ENCODE assay signal across 8 cellular contexts in the genomic region with DNA sequence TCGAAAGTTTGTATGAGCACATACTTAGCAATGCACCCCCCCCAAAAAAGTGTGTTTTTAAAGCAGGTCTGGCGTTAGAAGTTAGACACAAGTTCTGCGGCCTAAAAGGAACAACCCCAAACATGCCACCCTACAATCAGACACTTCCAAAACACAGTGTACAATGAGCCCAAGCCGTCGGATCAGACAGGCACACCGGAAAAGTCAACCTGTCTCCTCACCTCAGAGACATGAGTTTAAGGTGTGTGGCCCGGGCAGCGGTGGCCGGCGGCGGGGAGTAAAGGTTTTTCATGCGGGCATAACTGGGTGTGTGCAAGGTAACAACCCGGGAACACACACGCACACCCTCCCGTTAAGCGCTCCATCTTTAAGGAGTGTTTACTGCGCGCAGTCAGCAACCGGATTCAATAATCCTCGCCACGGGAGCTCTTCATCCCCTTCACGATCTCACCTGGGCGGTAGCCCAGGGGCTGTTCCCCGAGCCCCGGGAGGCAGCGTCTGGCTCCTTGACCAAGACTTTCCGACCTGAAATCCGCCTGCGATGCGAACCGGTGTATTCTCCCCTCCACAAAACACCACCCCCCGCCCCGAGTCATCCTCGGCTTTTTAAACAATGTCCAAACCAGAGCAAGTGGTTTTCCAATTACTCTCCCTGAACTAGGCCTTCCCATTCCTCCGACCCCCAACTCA. TPM values are rescaled to one million over a fixed set of nuclear protein-coding genes. Genes with fewer than 3 reads are reported as not detected.
DNase-seq lines count a peak whose midpoint lies in the region; ATAC-seq, FAIRE-seq and TF ChIP-seq lines count a peak whose summit lies in the region.
"Not testable (repeated sequence)": the region's sequence is repeated elsewhere in the genome, so short reads cannot be mapped to it uniquely, and the experiment has no call there.

No MANE protein-coding gene starts in this region.

- not testable (repeated sequence) for H3K9me3 Mint-ChIP-seq in Calu3 (ENCODE audit: low read depth, unreplicated experiment); stimulated activated memory B cell treated with anti-CD40 and anti-IgM and Interleukin-4, amounts not matched to agents 10 μg/mL and 1 μg/mL and 100 μg/mL, for 72 hours

- H3K4me1 ChIP-seq in breast epithelium; iPS DF 6.9 (ENCODE audit: control insufficient read depth, insufficient read depth, low read length): not testable (repeated sequence)
- peaks cover 0 to 26% (median 17%) of the 10 kb centered on the region in 3 donors for H3K4me1 ChIP-seq in pancreas

- BruUV-seq in Calu3 (replicated peaks; lab: Mats Ljungman, UMichigan) = not testable (repeated sequence)

- not testable (repeated sequence) for H3K36me3 ChIP-seq in breast epithelium; iPS DF 6.9 (ENCODE audit: control insufficient read depth, insufficient read depth, low read length); pancreas

- CTCF ChIA-PET in Calu3 (lab: Charles Lee) = not testable (repeated sequence)

- DNase-seq in Calu3 = peak; percentile 20
- peak; percentile 63 for DNase-seq in NCI-H69 (lab: John Stamatoyannopoulos, UW)
- DNase-seq in activated CD4-positive, alpha-beta T cell treated with anti-CD3 and anti-CD28 coated beads, Interleukin-2, amount 50 U/mL, for 48 hours = peak; percentile 32 to 54
- DNase-seq in breast epithelium (ENCODE audit: low spot score in 2 of 2) = peak in 1 of 2 donors; percentile 24
- not testable (repeated sequence) for DNase-seq in iPS DF 6.9 (ENCODE audit: low read depth, low spot score)
- peak; percentile 16 to 64 (median 42) for DNase-seq in pancreas

- peak overlapping the region; percentile 94 for H3K4me3 Mint-ChIP-seq in Calu3 (ENCODE audit: low read depth, unreplicated experiment)
- peak overlapping the region; percentile 97 for H3K4me3 Mint-ChIP-seq in stimulated activated memory B cell treated with anti-CD40 and anti-IgM and Interleukin-4, amounts not matched to agents 10 μg/mL and 1 μg/mL and 100 μg/mL, for 72 hours

- peaks cover 27% of the 10 kb centered on the region for H3K36me3 Mint-ChIP-seq in Calu3 (ENCODE audit: insufficient read depth, unreplicated experiment)
- not testable (repeated sequence) for H3K36me3 Mint-ChIP-seq in stimulated activated memory B cell treated with anti-CD40 and anti-IgM and Interleukin-4, amounts not matched to agents 10 μg/mL and 1 μg/mL and 100 μg/mL, for 72 hours

- H3K4me3 ChIP-seq in breast epithelium (peak overlapping the region; percentile 75 to 94 (median 79)), iPS DF 6.9 (ENCODE audit: low read length) (peak overlapping the region; percentile 94), pancreas (peak overlapping the region; percentile 51 to 75 (median 60))

- H3K27ac Mint-ChIP-seq in Calu3 (ENCODE audit: unreplicated experiment) = peak overlapping the region; percentile 92
- peak overlapping the region; percentile 85 for H3K27ac Mint-ChIP-seq in stimulated activated memory B cell treated with anti-CD40 and anti-IgM and Interleukin-4, amounts not matched to agents 10 μg/mL and 1 μg/mL and 100 μg/mL, for 72 hours

- H3K9me3 ChIP-seq in breast epithelium; iPS DF 6.9 (ENCODE audit: control insufficient read depth, insufficient read depth, low read length); pancreas: not testable (repeated sequence)

- FAIRE-seq in pancreas (lab: Jason Lieb, UNC) = not testable (repeated sequence)

- peak; percentile 10 for ATAC-seq in HG02870 (IDR thresholded peaks at IDR 0.05; ENCODE audit: unreplicated experiment)
- peak; percentile 22 to 47 (median 31) for ATAC-seq in pancreas
- ATAC-seq in stimulated activated memory B cell treated with anti-CD40 and anti-IgM and Interleukin-4, amounts not matched to agents 10 μg/mL and 1 μg/mL and 100 μg/mL, for 72 hours = peak; percentile 1

- no CpG with 5 or more reads among the region's 35 CpGs for WGBS in iPS DF 6.9 (ENCODE audit: insufficient coverage, insufficient read length)
- WGBS in pancreas, 2 donors = 0% methylated on average over 35 of the region's 35 CpGs

- H3K27me3 ChIP-seq in breast epithelium; iPS DF 6.9 (ENCODE audit: control insufficient read depth, insufficient read depth, low read length); pancreas: not testable (repeated sequence)

- not testable (repeated sequence) for H3K27me3 Mint-ChIP-seq in Calu3 (ENCODE audit: unreplicated experiment); stimulated activated memory B cell treated with anti-CD40 and anti-IgM and Interleukin-4, amounts not matched to agents 10 μg/mL and 1 μg/mL and 100 μg/mL, for 72 hours

- TF ChIP-seq POLR2A in breast epithelium (IDR thresholded peaks at IDR 0.05) = not testable (repeated sequence)

- peaks cover 20% of the 10 kb centered on the region for H3K4me1 Mint-ChIP-seq in Calu3 (ENCODE audit: low read depth, unreplicated experiment)
- H3K4me1 Mint-ChIP-seq in stimulated activated memory B cell treated with anti-CD40 and anti-IgM and Interleukin-4, amounts not matched to agents 10 μg/mL and 1 μg/mL and 100 μg/mL, for 72 hours = peaks cover 53% of the 10 kb centered on the region

- not testable (repeated sequence) for TF ChIP-seq CTCF in Calu3 (IDR thresholded peaks at IDR 0.05; ENCODE audit: unreplicated experiment); breast epithelium (IDR thresholded peaks at IDR 0.05); pancreas (IDR thresholded peaks at IDR 0.05)

- H3K27ac ChIP-seq in breast epithelium (peak overlapping the region; percentile 97 to 99), pancreas (peak overlapping the region; percentile 39 to 91 (median 88))
- H3K27ac ChIP-seq in iPS DF 6.9 (ENCODE audit: low read length) = not testable (repeated sequence)

- intact Hi-C loops in Calu3 (cut with micrococcal nuclease; ENCODE audit: unreplicated experiment) = loop anchor here (5.0 kb wide), 1 partner anchor 46 kb away; no protein-coding TSS in a partner anchor
- intact Hi-C loops in breast epithelium (cut with DNase I; ENCODE audit: low total_unique reads); pancreas (cut with DNase I): not testable (repeated sequence)

RNA-seq across cellular contexts. Expression of a gene that starts 0.9 kb away (rescaled TPM):
- 15.0 and 18.8 TPM in 2 replicates for total RNA-seq in Calu3 (2022)
- 10 to 100 TPM; 27.2 to 48.3 (median 28.6) TPM for total RNA-seq in breast epithelium
- total RNA-seq in pancreas = 10 to 100 TPM in 2 of 6 donors, 1 to 10 TPM in 4; 6.6 to 17.1 (median 8.5) TPM
- polyA plus RNA-seq in pancreas = 1 to 10 TPM; 3.0 to 6.0 TPM
